ENCODE assay signal across 9 cellular contexts in genomic region chr19:16605552-16605951, GRCh38. TPM values are rescaled to one million over a fixed set of nuclear protein-coding genes. Genes with fewer than 3 reads are reported as not detected.
DNase-seq lines count a peak whose midpoint lies in the region; ATAC-seq, FAIRE-seq and TF ChIP-seq lines count a peak whose summit lies in the region.
"Had no signal": no experiment of that assay in that cellular context is flagged by ENCODE, and none has a peak within 500 bp of the region (broad histone marks: within the 10 kb centered on the region; RNA-seq: fewer than 3 reads in every experiment).

No MANE protein-coding gene starts in this region.

- H3K9me2 ChIP-seq in Karpas-422 (replicated peaks; ENCODE audit: insufficient read depth, low read length): no peaks in the 10 kb centered on the region

- no peak for TF ChIP-seq POLR2A in K562 (conservative IDR thresholded peaks at IDR 0.05)

- FAIRE-seq in K562 (lab: Jason Lieb, UNC): no peak

- no peaks in the 10 kb centered on the region for H3K27me3 ChIP-seq in Karpas-422 (ENCODE audit: low read length)
- no peaks in the 10 kb centered on the region for H3K27me3 ChIP-seq in K562 (ENCODE audit: control insufficient read depth in 2 of 2, insufficient read depth in 2 of 2, low read length in 2 of 2)
- no peaks in the 10 kb centered on the region for H3K27me3 ChIP-seq in osteoblast (ENCODE audit: insufficient read depth, low read length)

- H3K4me1 Mint-ChIP-seq in activated naive CD8-positive, alpha-beta T cell treated with anti-CD3 and anti-CD28 coated beads for 36 hours: peaks cover 31% of the 10 kb centered on the region

- H3K9me3 Mint-ChIP-seq in activated naive CD8-positive, alpha-beta T cell treated with anti-CD3 and anti-CD28 coated beads for 36 hours: no peaks in the 10 kb centered on the region

- no peak overlapping the region for H3K4me3 Mint-ChIP-seq in activated naive CD8-positive, alpha-beta T cell treated with anti-CD3 and anti-CD28 coated beads for 36 hours

- H3K4me1 ChIP-seq in Karpas-422 (ENCODE audit: low read length) (peaks cover 77% of the 10 kb centered on the region), K562 (replicated peaks in 1 of 2; ENCODE audit: control insufficient read depth in 2 of 2, insufficient read depth in 2 of 2, low read length in 2 of 2) (peaks cover 4 to 31% of the 10 kb centered on the region in 2 experiments; a peak in 4 of 5 replicates), osteoblast (ENCODE audit: insufficient read depth, low read length) (peaks cover 22% of the 10 kb centered on the region)

- H3K36me3 ChIP-seq in Karpas-422 (ENCODE audit: insufficient read depth, low read length) (no peaks in the 10 kb centered on the region), K562 (ENCODE audit: control insufficient read depth, insufficient read depth, low read length) (peaks cover 24% of the 10 kb centered on the region), osteoblast (ENCODE audit: insufficient read depth, low read length) (no peaks in the 10 kb centered on the region)

- H3K9me1 ChIP-seq in K562 (ENCODE audit: control insufficient read depth, insufficient read depth, low read length): peaks cover 15% of the 10 kb centered on the region

- no peaks in the 10 kb centered on the region for H3K36me3 Mint-ChIP-seq in activated naive CD8-positive, alpha-beta T cell treated with anti-CD3 and anti-CD28 coated beads for 36 hours

- no peak for TF ChIP-seq RAD21 in K562 (CRISPR knock-in tag; conservative IDR thresholded peaks at IDR 0.05 in 1 of 2, IDR thresholded peaks at IDR 0.05 in 1 of 2)

- H3K9me3 ChIP-seq in Karpas-422 (ENCODE audit: low read length) (no peaks in the 10 kb centered on the region), K562 (replicated peaks; ENCODE audit: control insufficient read depth, insufficient read depth, low read depth, low read length) (no peaks in the 10 kb centered on the region), osteoblast (ENCODE audit: low read depth, low read length) (no peaks in the 10 kb centered on the region)
- H3K9me3 ChIP-seq: mucosa of descending colon had no signal

- H3K27ac ChIP-seq in Karpas-422 (ENCODE audit: low read length): peak overlapping the region; percentile 66
- no peak overlapping the region for H3K27ac ChIP-seq in K562 (ENCODE audit: extremely low read depth, low read depth, low read length)
- no peak overlapping the region for H3K27ac ChIP-seq in osteoblast (ENCODE audit: low read depth, low read length)

- POLR2A ChIA-PET in K562 (lab: Yijun Ruan, JAX): interaction anchor here (0.5 to 1.1 kb wide), 3 partner anchors 19 to 189 kb away, joined by 3 read pairs; no protein-coding TSS in a partner anchor

- H3K27ac Mint-ChIP-seq in activated naive CD8-positive, alpha-beta T cell treated with anti-CD3 and anti-CD28 coated beads for 36 hours: no peak overlapping the region

- H3K4me2 ChIP-seq in Karpas-422 (ENCODE audit: low read depth, low read length, poor library complexity, severe bottlenecking): peak overlapping the region; percentile 41
- no peak overlapping the region for H3K4me2 ChIP-seq in K562 (ENCODE audit: insufficient read depth, low read length)
- H3K4me2 ChIP-seq in osteoblast (ENCODE audit: insufficient read depth, low read length): no peak overlapping the region

- DNase-seq in Karpas-422 (no peak), K562 (ENCODE audit: extremely low read depth in 1 of 4, low spot score in 3 of 4) (no peak), osteoblast (ENCODE audit: insufficient read length, low spot score, missing footprints) (peak; percentile 77)
- no peak for DNase-seq in activated naive CD8-positive, alpha-beta T cell treated with anti-CD3 and anti-CD28 coated beads for 36 hours
- DNase-seq: activated naive CD4-positive, alpha-beta T cell treated with Interleukin-2 at 50 U/mL for 16 hours; mucosa of descending colon; NCI-H2081 had no signal

- TF ChIP-seq CTCF in K562 (IDR thresholded peaks at IDR 0.05 in 2 of 3, conservative IDR thresholded peaks at IDR 0.05 in 1 of 3; ENCODE audit: insufficient read depth in 2 of 3, low read depth in 1 of 3, low read length in 3 of 3) (no peak), osteoblast (IDR thresholded peaks at IDR 0.05; ENCODE audit: extremely low read depth, low read depth, low read length) (no peak)

- WGBS in K562 (ENCODE audit: insufficient coverage, low coverage, missing lambda C conversion rate): 73% methylated on average over 7 of the region's 7 CpGs

- H4K20me1 ChIP-seq in Karpas-422 (ENCODE audit: insufficient read depth, low read depth, low read length) (peaks cover 76% of the 10 kb centered on the region), K562 (replicated peaks; ENCODE audit: control insufficient read depth, insufficient read depth, low read length) (peaks cover 64% of the 10 kb centered on the region), osteoblast (ENCODE audit: insufficient read depth, low read length) (peaks cover 85% of the 10 kb centered on the region)

- no peaks in the 10 kb centered on the region for H3K27me3 Mint-ChIP-seq in activated naive CD8-positive, alpha-beta T cell treated with anti-CD3 and anti-CD28 coated beads for 36 hours

- CTCF ChIA-PET in K562 (lab: Yijun Ruan, JAX; ENCODE audit: low intra/inter-chr PET ratio): no interaction called here

- H2AFZ ChIP-seq in Karpas-422 (ENCODE audit: low read length): no peak overlapping the region
- no peak overlapping the region for H2AFZ ChIP-seq in K562 (ENCODE audit: low read depth, low read length)
- H2AFZ ChIP-seq in osteoblast (ENCODE audit: low read length): no peak overlapping the region

- intact Hi-C loops in K562 (cut with micrococcal nuclease): no loop called here

- no peak for TF ChIP-seq EP300 in K562 (IDR thresholded peaks at IDR 0.05; ENCODE audit: low read length)

- H3K4me3 ChIP-seq in Karpas-422 (ENCODE audit: low read length) (peak overlapping the region; percentile 2; the same call in 1 of the 2 replicates), K562 (no peak overlapping the region), osteoblast (ENCODE audit: insufficient read depth, low read length) (no peak overlapping the region)
- H3K4me3 ChIP-seq: mucosa of descending colon had no signal

- in situ Hi-C loops in K562 (cut with MboI): no loop called here

- BruUV-seq in K562 (replicated peaks; lab: Mats Ljungman, UMichigan): no TSS peak

- H3K9ac ChIP-seq in Karpas-422 (ENCODE audit: low read length) (peak overlapping the region; percentile 48), K562 (ENCODE audit: insufficient read depth in 1 of 2, low read depth in 2 of 2, low read length in 2 of 2) (peak overlapping the region in 1 of 2 experiments; percentile 71; a peak in 2 of 4 replicates)

- ATAC-seq in K562 (peak; percentile 16; the same call in 2 of the 3 replicates), GM18519 (IDR thresholded peaks at IDR 0.05; ENCODE audit: low FRiP score, unreplicated experiment) (no peak), HG03521 (IDR thresholded peaks at IDR 0.05; ENCODE audit: unreplicated experiment) (no peak)
- ATAC-seq: mucosa of descending colon had no signal

- peaks cover 99% of the 10 kb centered on the region for H3K79me2 ChIP-seq in Karpas-422 (ENCODE audit: low read length)
- peaks cover 97% of the 10 kb centered on the region for H3K79me2 ChIP-seq in K562 (ENCODE audit: control insufficient read depth, insufficient read depth, low read length)
- H3K79me2 ChIP-seq in osteoblast (ENCODE audit: insufficient read depth, low read length): peaks cover 96% of the 10 kb centered on the region

RNA-seq across cellular contexts. Expression of gene MED26, which starts 22.5 kb away (rescaled TPM):
- total RNA-seq in Karpas-422 (2014; rRNA removed; shearing (Covaris generic); ENCODE audit: low replicate concordance): 15.0 and 23.7 TPM in 2 replicates
- 31.4 and 62.0 TPM in 2 replicates for total RNA-seq in K562 (2011; cell fraction: chromatin; rRNA removed; ENCODE audit: low replicate concordance)
- total RNA-seq in K562 (2011; cell fraction: nucleolus; rRNA removed): 34.2 and 40.0 TPM in 2 replicates
- 27.1 and 33.1 TPM in 2 replicates for total RNA-seq in K562 (2011; cell fraction: nucleoplasm; rRNA removed)
- total RNA-seq in K562 (2014; rRNA removed) (12.9 and 15.2 TPM in 2 replicates), K562 (2014; rRNA removed; fragmentation: Illumina TruSeq; extraction: Trizol) (3.7 and 4.6 TPM in 2 replicates), K562 (2015; rRNA removed; fragmentation: Illumina TruSeq; extraction: Trizol) (7.1 and 7.5 TPM in 2 replicates), K562 (2021) (15.1 and 16.5 TPM in 2 replicates), osteoblast (5.8 and 6.5 TPM in 2 replicates)
- polyA plus RNA-seq in K562 (2011; rRNA removed) (5.6 and 6.1 TPM in 2 replicates), K562 (2014; fragmentation: Illumina TruSeq; extraction: Trizol) (6.2 and 8.4 TPM in 2 replicates), K562 (2014; fragmentation: Nextera tagmentation; extraction: Ambion mirVana) (under 1 TPM; 0.71 to 0.86 TPM), K562 (2014; rRNA removed) (8.4 and 9.0 TPM in 2 replicates)
- polyA plus RNA-seq in K562 (2011; cell fraction: cytosol; rRNA removed): 5.8 and 11.0 TPM in 2 replicates
- 6.6 and 9.2 TPM in 2 replicates for polyA plus RNA-seq in K562 (2011; cell fraction: nucleus; rRNA removed)
- 5.5 and 7.2 TPM in 2 replicates for polyA plus RNA-seq in K562 (2012)
- 5.4 and 10.0 TPM in 2 replicates for polyA minus RNA-seq in K562 (2011; rRNA and poly(A)+ RNA removed)
- polyA minus RNA-seq in K562 (2011; cell fraction: cytosol; rRNA and poly(A)+ RNA removed): 10.9 and 11.5 TPM in 2 replicates
- polyA minus RNA-seq in K562 (2011; cell fraction: nucleus; rRNA and poly(A)+ RNA removed): 13.2 and 20.2 TPM in 2 replicates
- 10 to 100 TPM; 16.0 to 17.2 TPM for total RNA-seq in activated naive CD8-positive, alpha-beta T cell treated with anti-CD3 and anti-CD28 coated beads for 36 hours

RNA-seq across cellular contexts. Expression of gene SLC35E1, which starts 33.3 kb away (rescaled TPM):
- total RNA-seq in Karpas-422 (2014; rRNA removed; shearing (Covaris generic); ENCODE audit: low replicate concordance): 33.5 and 39.4 TPM in 2 replicates
- total RNA-seq in K562 (2011; cell fraction: chromatin; rRNA removed; ENCODE audit: low replicate concordance): 132 and 248 TPM in 2 replicates
- 136 and 163 TPM in 2 replicates for total RNA-seq in K562 (2011; cell fraction: nucleolus; rRNA removed)
- 156 and 184 TPM in 2 replicates for total RNA-seq in K562 (2011; cell fraction: nucleoplasm; rRNA removed)
- total RNA-seq in K562 (2014; rRNA removed): 18.5 and 24.4 TPM in 2 replicates
- 27.8 and 28.4 TPM in 2 replicates for total RNA-seq in K562 (2014; rRNA removed; fragmentation: Illumina TruSeq; extraction: Trizol)
- total RNA-seq in K562 (2015; rRNA removed; fragmentation: Illumina TruSeq; extraction: Trizol): 25.7 and 27.3 TPM in 2 replicates
- total RNA-seq in K562 (2021): 40.1 and 44.5 TPM in 2 replicates
- 28.0 and 40.1 TPM in 2 replicates for polyA plus RNA-seq in K562 (2011; rRNA removed)
- 41.7 and 60.4 TPM in 2 replicates for polyA plus RNA-seq in K562 (2011; cell fraction: cytosol; rRNA removed)
- 28.4 and 51.0 TPM in 2 replicates for polyA plus RNA-seq in K562 (2011; cell fraction: nucleus; rRNA removed)
- polyA plus RNA-seq in K562 (2012): 23.2 and 28.7 TPM in 2 replicates
- 31.3 and 34.3 TPM in 2 replicates for polyA plus RNA-seq in K562 (2014; fragmentation: Illumina TruSeq; extraction: Trizol)
- 10 to 100 TPM; 15.0 to 16.1 TPM for polyA plus RNA-seq in K562 (2014; fragmentation: Nextera tagmentation; extraction: Ambion mirVana)
- polyA plus RNA-seq in K562 (2014; rRNA removed): 19.3 and 29.4 TPM in 2 replicates
- polyA minus RNA-seq in K562 (2011; rRNA and poly(A)+ RNA removed): 54.7 and 61.3 TPM in 2 replicates
- polyA minus RNA-seq in K562 (2011; cell fraction: cytosol; rRNA and poly(A)+ RNA removed): 47.2 and 51.0 TPM in 2 replicates
- 20.2 and 28.9 TPM in 2 replicates for polyA minus RNA-seq in K562 (2011; cell fraction: nucleus; rRNA and poly(A)+ RNA removed)
- total RNA-seq in osteoblast: 38.0 and 41.5 TPM in 2 replicates
- total RNA-seq in activated naive CD8-positive, alpha-beta T cell treated with anti-CD3 and anti-CD28 coated beads for 36 hours: 10 to 100 TPM; 46.7 TPM

RNA-seq across cellular contexts. Expression of gene SMIM7, which starts 54.4 kb away (rescaled TPM):
- 59.8 and 62.0 TPM in 2 replicates for total RNA-seq in Karpas-422 (2014; rRNA removed; shearing (Covaris generic); ENCODE audit: low replicate concordance)
- total RNA-seq in K562 (2011; cell fraction: chromatin; rRNA removed; ENCODE audit: low replicate concordance): 167 and 203 TPM in 2 replicates
- total RNA-seq in K562 (2011; cell fraction: nucleolus; rRNA removed): 137 and 142 TPM in 2 replicates
- 167 and 208 TPM in 2 replicates for total RNA-seq in K562 (2011; cell fraction: nucleoplasm; rRNA removed)
- total RNA-seq in K562 (2014; rRNA removed) (55.3 and 63.3 TPM in 2 replicates), K562 (2014; rRNA removed; fragmentation: Illumina TruSeq; extraction: Trizol) (102 and 109 TPM in 2 replicates), K562 (2015; rRNA removed; fragmentation: Illumina TruSeq; extraction: Trizol) (110 and 114 TPM in 2 replicates), K562 (2021) (72.5 and 72.7 TPM in 2 replicates), osteoblast (57.8 and 60.1 TPM in 2 replicates)
- polyA plus RNA-seq in K562 (2011; rRNA removed) (95.0 and 107 TPM in 2 replicates), K562 (2014; fragmentation: Illumina TruSeq; extraction: Trizol) (85.6 and 113 TPM in 2 replicates), K562 (2014; fragmentation: Nextera tagmentation; extraction: Ambion mirVana) (100 to 1,000 TPM; 233 to 265 TPM), K562 (2014; rRNA removed) (105 and 122 TPM in 2 replicates)
- polyA plus RNA-seq in K562 (2011; cell fraction: cytosol; rRNA removed): 60.8 and 84.9 TPM in 2 replicates
- polyA plus RNA-seq in K562 (2011; cell fraction: nucleus; rRNA removed): 50.6 and 64.0 TPM in 2 replicates
- polyA plus RNA-seq in K562 (2012): 67.5 and 69.7 TPM in 2 replicates
- polyA minus RNA-seq in K562 (2011; rRNA and poly(A)+ RNA removed): 61.4 and 64.6 TPM in 2 replicates
- 24.3 and 33.3 TPM in 2 replicates for polyA minus RNA-seq in K562 (2011; cell fraction: cytosol; rRNA and poly(A)+ RNA removed)
- 24.4 and 40.8 TPM in 2 replicates for polyA minus RNA-seq in K562 (2011; cell fraction: nucleus; rRNA and poly(A)+ RNA removed)
- total RNA-seq in activated naive CD8-positive, alpha-beta T cell treated with anti-CD3 and anti-CD28 coated beads for 36 hours: 10 to 100 TPM; 48.1 to 59.2 TPM

RNA-seq across cellular contexts. Expression of gene TMEM38A, which starts 55.4 kb away (rescaled TPM):
- 12.9 and 21.2 TPM in 2 replicates for total RNA-seq in Karpas-422 (2014; rRNA removed; shearing (Covaris generic); ENCODE audit: low replicate concordance)
- total RNA-seq in K562 (2011; cell fraction: chromatin; rRNA removed; ENCODE audit: low replicate concordance): 5.1 and 6.9 TPM in 2 replicates
- 3.9 and 5.3 TPM in 2 replicates for total RNA-seq in K562 (2011; cell fraction: nucleolus; rRNA removed)
- 4.2 and 4.7 TPM in 2 replicates for total RNA-seq in K562 (2011; cell fraction: nucleoplasm; rRNA removed)
- total RNA-seq in K562 (2014; rRNA removed): 0.77 and 4.3 TPM in 2 replicates
- total RNA-seq in K562 (2014; rRNA removed; fragmentation: Illumina TruSeq; extraction: Trizol): 1.2 and 1.4 TPM in 2 replicates
- 0.90 and 1.6 TPM in 2 replicates for total RNA-seq in K562 (2015; rRNA removed; fragmentation: Illumina TruSeq; extraction: Trizol)
- 1.4 and 2.1 TPM in 2 replicates for total RNA-seq in K562 (2021)
- 1.5 and 1.8 TPM in 2 replicates for polyA plus RNA-seq in K562 (2011; rRNA removed)
- 0.72 and 2.6 TPM in 2 replicates for polyA plus RNA-seq in K562 (2011; cell fraction: cytosol; rRNA removed)
- 2.2 and 2.6 TPM in 2 replicates for polyA plus RNA-seq in K562 (2011; cell fraction: nucleus; rRNA removed)
- 1.3 and 1.4 TPM in 2 replicates for polyA plus RNA-seq in K562 (2012)
- polyA plus RNA-seq in K562 (2014; fragmentation: Illumina TruSeq; extraction: Trizol): 0.77 and 2.4 TPM in 2 replicates
- under 1 TPM; 0.35 to 0.44 TPM for polyA plus RNA-seq in K562 (2014; fragmentation: Nextera tagmentation; extraction: Ambion mirVana)
- polyA plus RNA-seq in K562 (2014; rRNA removed): 1.9 and 3.3 TPM in 2 replicates
- polyA minus RNA-seq in K562 (2011; rRNA and poly(A)+ RNA removed): 0.78 and 4.0 TPM in 2 replicates
- 1.2 and 2.3 TPM in 2 replicates for polyA minus RNA-seq in K562 (2011; cell fraction: cytosol; rRNA and poly(A)+ RNA removed)
- polyA minus RNA-seq in K562 (2011; cell fraction: nucleus; rRNA and poly(A)+ RNA removed): 0.89 and 0.94 TPM in 2 replicates
- 2.4 and 2.5 TPM in 2 replicates for total RNA-seq in osteoblast
- total RNA-seq in activated naive CD8-positive, alpha-beta T cell treated with anti-CD3 and anti-CD28 coated beads for 36 hours: 1 to 10 TPM in 1 of 2 experiments, under 1 TPM in 1; 0.70 to 1.2 TPM
